ENCODE assay signal across 9 cellular contexts in the genomic region with DNA sequence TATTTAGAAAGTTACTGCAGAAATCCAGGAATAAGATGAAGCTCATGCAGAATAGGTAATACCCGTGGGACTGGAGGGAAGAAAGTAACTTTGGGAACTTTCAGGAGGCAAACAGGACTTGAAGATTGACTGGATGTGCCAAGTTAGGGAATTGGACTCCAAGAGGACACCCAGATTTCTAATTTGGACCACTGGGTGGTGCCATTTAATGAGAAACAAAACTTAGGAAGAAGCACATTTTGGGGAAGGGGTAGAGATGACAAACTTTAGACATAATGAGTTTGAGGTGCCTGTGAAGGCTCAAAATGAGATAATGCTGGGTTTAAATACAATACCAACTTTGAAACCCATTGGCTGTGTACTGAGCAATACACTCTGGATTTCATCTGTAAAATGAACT. TPM values are rescaled to one million over a fixed set of nuclear protein-coding genes. Genes with fewer than 3 reads are reported as not detected.
DNase-seq lines count a peak whose midpoint lies in the region; ATAC-seq, FAIRE-seq and TF ChIP-seq lines count a peak whose summit lies in the region.
"Had no signal": no experiment of that assay in that cellular context is flagged by ENCODE, and none has a peak within 500 bp of the region (broad histone marks: within the 10 kb centered on the region; RNA-seq: fewer than 3 reads in every experiment).

No MANE protein-coding gene starts in this region.

- H3K9ac ChIP-seq in OCI-LY3 (ENCODE audit: low read length), result no peak overlapping the region

- FAIRE-seq in A549 (lab: Jason Lieb, UNC) (no peak), D721Med (lab: Jason Lieb, UNC) (no peak)

- POLR2A ChIA-PET in A549 (lab: Yijun Ruan, JAX), result no interaction called here

- no peak overlapping the region for H3K4me2 ChIP-seq in A549
- H3K4me2 ChIP-seq in OCI-LY3 (ENCODE audit: low read length), result no peak overlapping the region

- no peak overlapping the region for H3K27ac ChIP-seq in A549
- H3K27ac ChIP-seq in OCI-LY3 (ENCODE audit: low read length), result no peak overlapping the region

- no peaks in the 10 kb centered on the region for H3K9me3 ChIP-seq in A549
- H3K9me3 ChIP-seq in OCI-LY3 (ENCODE audit: insufficient read depth, low read length), result no peaks in the 10 kb centered on the region

- no peaks in the 10 kb centered on the region for H4K20me1 ChIP-seq in OCI-LY3 (ENCODE audit: insufficient read depth, low read length)

- no peak overlapping the region for H2AFZ ChIP-seq in OCI-LY3 (ENCODE audit: low read depth, low read length)

- peaks cover 2% of the 10 kb centered on the region for H3K36me3 ChIP-seq in OCI-LY3 (replicated peaks; ENCODE audit: low read depth, low read length)

- CTCF ChIA-PET in A549 (lab: Yijun Ruan, JAX), result interaction anchor here (0.6 to 5.5 kb wide), 10 partner anchors 10 to 346 kb away, joined by 3 to 49 read pairs (median 4); a partner anchor contains a TSS

- ATAC-seq in A549 (no peak), GM19463 (IDR thresholded peaks at IDR 0.05; ENCODE audit: unreplicated experiment) (no peak)

- 17% methylated on average over 1 of the region's 1 CpG for WGBS in A549 (ENCODE audit: missing lambda C conversion rate)

- peak; percentile 43 for TF ChIP-seq CTCF in A549 (IDR thresholded peaks at IDR 0.05)
- TF ChIP-seq CTCF in D721Med (IDR thresholded peaks at IDR 0.05; ENCODE audit: insufficient read depth, missing control alignments), result peak; percentile 51
- TF ChIP-seq CTCF in OCI-LY3 (IDR thresholded peaks at IDR 0.05; ENCODE audit: low read depth, low read length), result peak; percentile 85
- TF ChIP-seq CTCF in epithelial cell of proximal tubule (conservative IDR thresholded peaks at IDR 0.05; ENCODE audit: low read depth, low read length), result peak; percentile 45

- TF ChIP-seq EP300 in A549 (IDR thresholded peaks at IDR 0.05), result no peak

- no peaks in the 10 kb centered on the region for H3K27me3 ChIP-seq in OCI-LY3 (ENCODE audit: low read depth, low read length)

- no peak for TF ChIP-seq POLR2A in A549 (IDR thresholded peaks at IDR 0.05; ENCODE audit: low read length)

- peaks cover 23% of the 10 kb centered on the region for H3K4me1 ChIP-seq in A549
- H3K4me1 ChIP-seq in OCI-LY3 (ENCODE audit: low read length), result peaks cover 67% of the 10 kb centered on the region

- DNase-seq in A549 (ENCODE audit: low read depth in 1 of 2, low spot score in 1 of 2), result peak in 1 of 2 experiments; percentile 33
- no peak for DNase-seq in D721Med (ENCODE audit: insufficient read length, low spot score)
- DNase-seq in epithelial cell of proximal tubule (ENCODE audit: low read depth), result no peak
- DNase-seq in mucosa of gallbladder (ENCODE audit: low spot score), result no peak
- DNase-seq in NCI-H1048 (lab: John Stamatoyannopoulos, UW), result no peak
- no peak for DNase-seq in activated CD4-positive, alpha-beta T cell treated with anti-CD3 and anti-CD28 coated beads for 48 hours
- DNase-seq: NCI-H774 had no signal

- H3K79me2 ChIP-seq in OCI-LY3 (ENCODE audit: low read length), result peaks cover 15% of the 10 kb centered on the region

- H3K4me3 ChIP-seq in A549, result no peak overlapping the region
- no peak overlapping the region for H3K4me3 ChIP-seq in OCI-LY3 (ENCODE audit: low read length)
- no peak overlapping the region for H3K4me3 ChIP-seq in epithelial cell of proximal tubule (ENCODE audit: low read depth, low read length)

- TF ChIP-seq RAD21 in A549 (conservative IDR thresholded peaks at IDR 0.05 in 1 of 2, IDR thresholded peaks at IDR 0.05 in 1 of 2), result peak; percentile 25 to 45; a peak in 2 of 5 replicates

TF ChIP-seq in A549, 52 proteins besides CTCF, POLR2A, EP300 and RAD21:
- TF ChIP-seq, protein P1, sequence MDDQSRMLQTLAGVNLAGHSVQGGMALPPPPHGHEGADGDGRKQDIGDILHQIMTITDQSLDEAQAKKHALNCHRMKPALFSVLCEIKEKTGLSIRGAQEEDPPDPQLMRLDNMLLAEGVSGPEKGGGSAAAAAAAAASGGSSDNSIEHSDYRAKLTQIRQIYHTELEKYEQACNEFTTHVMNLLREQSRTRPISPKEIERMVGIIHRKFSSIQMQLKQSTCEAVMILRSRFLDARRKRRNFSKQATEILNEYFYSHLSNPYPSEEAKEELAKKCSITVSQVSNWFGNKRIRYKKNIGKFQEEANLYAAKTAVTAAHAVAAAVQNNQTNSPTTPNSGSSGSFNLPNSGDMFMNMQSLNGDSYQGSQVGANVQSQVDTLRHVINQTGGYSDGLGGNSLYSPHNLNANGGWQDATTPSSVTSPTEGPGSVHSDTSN (IDR thresholded peaks at IDR 0.05), result no peak
- TF ChIP-seq SMC3 (IDR thresholded peaks at IDR 0.05) (peak; percentile 17; the same call in 1 of the 3 replicates), FOSL2 (IDR thresholded peaks at IDR 0.05) (no peak), FOSL2 (CRISPR knock-in tag; IDR thresholded peaks at IDR 0.05) (no peak)

RNA-seq across cellular contexts. Expression of a gene that starts 3.3 kb away (rescaled TPM):
- polyA plus RNA-seq in A549 (2011; rRNA removed) (25.3 and 31.4 TPM in 2 replicates), A549 (2017; fragmentation: RNase III; extraction: RNeasy Plus Mini Kit Qiagen cat#74134 plus additional on column Dnase treatment) (23.3 to 26.7 TPM (median 25.5 TPM) in 3 replicates)
- 35.0 and 40.9 TPM in 2 replicates for polyA plus RNA-seq in A549 (2012; cell fraction: cytosol; rRNA removed)
- polyA plus RNA-seq in A549 (2012; cell fraction: nucleus; rRNA removed), result 51.5 and 54.2 TPM in 2 replicates
- polyA minus RNA-seq in A549 (2011; rRNA and poly(A)+ RNA removed), result 19.1 and 20.1 TPM in 2 replicates
- total RNA-seq in epithelial cell of proximal tubule (46.2 and 50.7 TPM in 2 replicates), mucosa of gallbladder (36.4 TPM)

RNA-seq across cellular contexts. Expression of a gene that starts 14.4 kb away (rescaled TPM):
- 13.8 and 16.4 TPM in 2 replicates for polyA plus RNA-seq in A549 (2011; rRNA removed)
- 14.2 and 17.6 TPM in 2 replicates for polyA plus RNA-seq in A549 (2012; cell fraction: cytosol; rRNA removed)
- polyA plus RNA-seq in A549 (2012; cell fraction: nucleus; rRNA removed), result 50.6 and 54.8 TPM in 2 replicates
- 13.5 to 16.1 TPM (median 14.1 TPM) in 3 replicates for polyA plus RNA-seq in A549 (2017; fragmentation: RNase III; extraction: RNeasy Plus Mini Kit Qiagen cat#74134 plus additional on column Dnase treatment)
- 14.8 and 18.4 TPM in 2 replicates for polyA minus RNA-seq in A549 (2011; rRNA and poly(A)+ RNA removed)
- 20.3 and 22.0 TPM in 2 replicates for total RNA-seq in epithelial cell of proximal tubule
- total RNA-seq in mucosa of gallbladder, result 25.6 TPM

RNA-seq across cellular contexts. Expression of a gene that starts 18.2 kb away (rescaled TPM):
- polyA plus RNA-seq in A549 (2011; rRNA removed), result not detected in 2 replicates
- polyA plus RNA-seq in A549 (2012; cell fraction: cytosol; rRNA removed), result under 0.01 and 0.01 TPM in 2 replicates
- 0.01 TPM in 1 of 2 replicates, not detected in the other for polyA plus RNA-seq in A549 (2012; cell fraction: nucleus; rRNA removed)
- polyA plus RNA-seq in A549 (2017; fragmentation: RNase III; extraction: RNeasy Plus Mini Kit Qiagen cat#74134 plus additional on column Dnase treatment), result 0.01 TPM in 1 of 3 replicates, not detected in the others
- not detected in 2 replicates for polyA minus RNA-seq in A549 (2011; rRNA and poly(A)+ RNA removed)
- total RNA-seq in epithelial cell of proximal tubule, result under 0.01 TPM in 1 of 2 replicates, not detected in the other
- total RNA-seq in mucosa of gallbladder, result 7.3 TPM

RNA-seq across cellular contexts. Expression of a gene that starts 21.3 kb away (rescaled TPM):
- 22.6 and 26.3 TPM in 2 replicates for polyA plus RNA-seq in A549 (2011; rRNA removed)
- 30.2 and 37.9 TPM in 2 replicates for polyA plus RNA-seq in A549 (2012; cell fraction: cytosol; rRNA removed)
- 85.4 and 101 TPM in 2 replicates for polyA plus RNA-seq in A549 (2012; cell fraction: nucleus; rRNA removed)
- 21.8 to 23.8 TPM (median 23.6 TPM) in 3 replicates for polyA plus RNA-seq in A549 (2017; fragmentation: RNase III; extraction: RNeasy Plus Mini Kit Qiagen cat#74134 plus additional on column Dnase treatment)
- 22.4 and 26.0 TPM in 2 replicates for polyA minus RNA-seq in A549 (2011; rRNA and poly(A)+ RNA removed)
- total RNA-seq in epithelial cell of proximal tubule, result 10.2 and 20.6 TPM in 2 replicates
- 42.4 TPM for total RNA-seq in mucosa of gallbladder

RNA-seq across cellular contexts. Expression of a gene that starts 21.5 kb away (rescaled TPM):
- polyA plus RNA-seq in A549 (2011; rRNA removed), result 125 and 144 TPM in 2 replicates
- polyA plus RNA-seq in A549 (2012; cell fraction: cytosol; rRNA removed), result 128 and 142 TPM in 2 replicates
- polyA plus RNA-seq in A549 (2012; cell fraction: nucleus; rRNA removed), result 69.3 and 95.2 TPM in 2 replicates
- polyA plus RNA-seq in A549 (2017; fragmentation: RNase III; extraction: RNeasy Plus Mini Kit Qiagen cat#74134 plus additional on column Dnase treatment), result 142 to 145 TPM (median 142 TPM) in 3 replicates
- 187 and 207 TPM in 2 replicates for polyA minus RNA-seq in A549 (2011; rRNA and poly(A)+ RNA removed)
- total RNA-seq in epithelial cell of proximal tubule, result 104 and 124 TPM in 2 replicates
- 82.5 TPM for total RNA-seq in mucosa of gallbladder
